In the genomic region with DNA sequence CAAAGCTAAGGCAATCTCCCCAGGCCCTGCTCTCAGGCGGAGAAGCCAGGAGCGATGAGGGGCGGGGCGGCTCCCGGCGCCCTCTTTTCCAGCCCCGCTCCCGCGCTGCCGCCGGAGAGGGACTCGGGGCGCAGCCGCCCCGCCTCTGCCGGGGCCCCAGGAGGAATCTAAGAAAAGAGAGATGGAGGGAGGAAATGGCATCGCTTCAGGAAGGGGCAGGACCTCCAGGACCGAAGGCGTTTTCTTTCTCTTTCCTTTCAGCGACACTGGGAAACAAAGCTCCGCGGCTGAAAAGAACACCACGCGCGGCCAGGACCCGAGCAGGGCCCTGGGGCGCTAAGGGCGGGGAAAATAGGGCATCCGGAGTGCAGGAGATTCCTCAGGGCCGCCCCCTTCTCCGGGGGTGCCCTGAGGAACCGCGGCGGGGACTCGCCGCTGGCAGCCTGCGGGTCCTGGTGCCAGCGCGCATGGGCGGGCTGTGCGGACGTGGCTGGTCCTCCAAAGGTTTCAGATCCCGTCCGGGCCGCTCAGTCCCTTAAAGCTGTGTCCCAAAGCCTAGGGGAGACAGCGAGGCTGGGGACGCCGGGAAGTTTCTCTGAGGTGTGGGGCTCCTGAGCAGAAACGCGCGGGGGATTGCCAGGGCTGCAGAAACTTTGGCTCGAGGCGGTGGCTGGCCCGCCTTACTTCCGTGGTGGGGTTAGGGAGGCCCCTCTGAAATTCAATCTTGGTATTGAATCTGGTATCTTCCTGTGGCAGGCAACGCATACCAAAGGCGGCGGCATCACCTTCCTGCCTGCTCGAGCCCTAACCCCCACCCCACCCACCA, we compare ENCODE assay signal across 8 cellular contexts. TPM values are rescaled to one million over a fixed set of nuclear protein-coding genes. Genes with fewer than 3 reads are reported as not detected.
A peak's percentile ranks its signal among the peaks of the same experiment; 100 is the strongest.
DNase-seq lines count a peak whose midpoint lies in the region; ATAC-seq and TF ChIP-seq lines count a peak whose summit lies in the region.

No MANE protein-coding gene starts in this region.

- peaks cover 15 to 20% of the 10 kb centered on the region in 2 donors for H3K36me3 Mint-ChIP-seq in activated naive CD4-positive, alpha-beta T cell treated with anti-CD3 and anti-CD28 coated beads, Interleukin-2, amount 50 U/mL, for 72 hours
- peaks cover 3 to 4% of the 10 kb centered on the region in 2 donors for H3K36me3 Mint-ChIP-seq in stimulated activated naive B cell treated with anti-CD40 and anti-IgM and Interleukin-4, amounts not matched to agents 10 μg/mL and 1 μg/mL and 100 μg/mL, for 72 hours

- ATAC-seq in activated naive CD4-positive, alpha-beta T cell treated with anti-CD3 and anti-CD28 coated beads, Interleukin-2, amount 50 U/mL, for 72 hours, result peak; percentile 49 to 50
- peak; percentile 52 to 57 for ATAC-seq in stimulated activated naive B cell treated with anti-CD40 and anti-IgM and Interleukin-4, amounts not matched to agents 10 μg/mL and 1 μg/mL and 100 μg/mL, for 72 hours (replicated peaks)

- H3K4me3 Mint-ChIP-seq in stimulated activated naive B cell treated with anti-CD40 and anti-IgM and Interleukin-4, amounts not matched to agents 10 μg/mL and 1 μg/mL and 100 μg/mL, for 72 hours, result peak overlapping the region; percentile 88 to 92

- H3K9me3 Mint-ChIP-seq in activated naive CD4-positive, alpha-beta T cell treated with anti-CD3 and anti-CD28 coated beads, Interleukin-2, amount 50 U/mL, for 72 hours, result peaks cover 4 to 5% of the 10 kb centered on the region in 2 donors
- H3K9me3 Mint-ChIP-seq in stimulated activated naive B cell treated with anti-CD40 and anti-IgM and Interleukin-4, amounts not matched to agents 10 μg/mL and 1 μg/mL and 100 μg/mL, for 72 hours, result peaks cover 2% of the 10 kb centered on the region in 2 donors

- POLR2A ChIA-PET in HEK293T (lab: Yijun Ruan, JAX), result no interaction called here

- CTCF ChIA-PET in HEK293T (lab: Yijun Ruan, JAX), result no interaction called here

- peaks cover 67 to 81% of the 10 kb centered on the region in 2 donors for H3K27me3 Mint-ChIP-seq in stimulated activated naive B cell treated with anti-CD40 and anti-IgM and Interleukin-4, amounts not matched to agents 10 μg/mL and 1 μg/mL and 100 μg/mL, for 72 hours

- in situ Hi-C loops in ACHN (cut with HindIII; ENCODE audit: low pct_ligation_motif_present, low pct_unique_long_range_greater_than_20kb, low sequenced_read_pairs), result no loop called here

- peaks cover 11 to 34% of the 10 kb centered on the region in 2 donors for H3K4me1 Mint-ChIP-seq in stimulated activated naive B cell treated with anti-CD40 and anti-IgM and Interleukin-4, amounts not matched to agents 10 μg/mL and 1 μg/mL and 100 μg/mL, for 72 hours

- DNase-seq in ACHN (peak; percentile 14), H4 (ENCODE audit: low spot score) (peak; percentile 11), iPS-NIHi7 (ENCODE audit: extremely low spot score) (peak; percentile 42), middle frontal gyrus (ENCODE audit: extremely low spot score, low spot score) (no peak), activated gamma-delta T cell treated with Interleukin-2 at 50 U/mL for 16 hours (no peak), HEK293T (ENCODE audit: extremely low spot score) (no peak)
- DNase-seq in activated naive CD4-positive, alpha-beta T cell treated with anti-CD3 and anti-CD28 coated beads, Interleukin-2, amount 50 U/mL, for 72 hours (ENCODE audit: low spot score in 2 of 2), result no peak
- no peak for DNase-seq in stimulated activated naive B cell treated with anti-CD40 and anti-IgM and Interleukin-4, amounts not matched to agents 10 μg/mL and 1 μg/mL and 100 μg/mL, for 72 hours

- no peak overlapping the region for H3K27ac Mint-ChIP-seq in activated naive CD4-positive, alpha-beta T cell treated with anti-CD3 and anti-CD28 coated beads, Interleukin-2, amount 50 U/mL, for 72 hours
- peak overlapping the region; percentile 65 for H3K27ac Mint-ChIP-seq in stimulated activated naive B cell treated with anti-CD40 and anti-IgM and Interleukin-4, amounts not matched to agents 10 μg/mL and 1 μg/mL and 100 μg/mL, for 72 hours

TF ChIP-seq in HEK293T, 16 proteins besides CTCF, POLR2A, EP300 and RAD21:
- TF ChIP-seq FOXM1 (IDR thresholded peaks at IDR 0.05; ENCODE audit: borderline replicate concordance) (no peak), HDGF (IDR thresholded peaks at IDR 0.05; ENCODE audit: borderline replicate concordance) (no peak), NFRKB (IDR thresholded peaks at IDR 0.05) (no peak), SP1 (IDR thresholded peaks at IDR 0.05) (no peak), SUZ12 (IDR thresholded peaks at IDR 0.05) (no peak), FOXA1 (IDR thresholded peaks at IDR 0.05) (no peak), ZNF384 (IDR thresholded peaks at IDR 0.05) (no peak), LEF1 (IDR thresholded peaks at IDR 0.05; ENCODE audit: borderline replicate concordance) (no peak), PKNOX1 (IDR thresholded peaks at IDR 0.05) (no peak), FOXK2 (IDR thresholded peaks at IDR 0.05) (no peak), TARDBP (IDR thresholded peaks at IDR 0.05) (no peak), L3MBTL2 (conservative IDR thresholded peaks at IDR 0.05) (no peak), CTBP1 (IDR thresholded peaks at IDR 0.05; ENCODE audit: borderline replicate concordance) (no peak)

RNA-seq across cellular contexts. Expression of gene BSX, which starts 2.8 kb away (rescaled TPM):
- 0.31 TPM in 1 of 2 replicates, not detected in the other for total RNA-seq in H4 (2014; rRNA removed; shearing (Covaris generic))
- total RNA-seq in activated naive CD4-positive, alpha-beta T cell treated with anti-CD3 and anti-CD28 coated beads, Interleukin-2, amount 50 U/mL, for 72 hours, result not detected

Comparison
In these comparisons a context has a peak if more than half of its experiments do, and no peak if none do; other contexts are left out.
1. DNase-seq: peak in ACHN (single experiment), H4 (single experiment) and iPS-NIHi7 (single experiment); none in activated naive CD4-positive, alpha-beta T cell treated with anti-CD3 and anti-CD28 coated beads, Interleukin-2, amount 50 U/mL, for 72 hours (0 of 2), stimulated activated naive B cell treated with anti-CD40 and anti-IgM and Interleukin-4, amounts not matched to agents 10 μg/mL and 1 μg/mL and 100 μg/mL, for 72 hours (single experiment), middle frontal gyrus (single experiment), activated gamma-delta T cell treated with Interleukin-2 at 50 U/mL for 16 hours (single experiment) and HEK293T (single experiment).